Comparison of ENCODE assay signal across 23 cellular contexts in genomic region chr5:169893010-169893409, GRCh38.
DNase-seq lines count a peak whose midpoint lies in the region; ATAC-seq and TF ChIP-seq lines count a peak whose summit lies in the region.
"Had no signal": no experiment of that assay in that cellular context is flagged by ENCODE, and none has a peak within 500 bp of the region (broad histone marks: within the 10 kb centered on the region; RNA-seq: fewer than 3 reads in every experiment).

No MANE protein-coding gene starts in this region.

- H3K4me3 ChIP-seq in Karpas-422 (ENCODE audit: low read length) (no peak overlapping the region), RWPE2 (ENCODE audit: severe bottlenecking) (no peak overlapping the region), neutrophil (ENCODE audit: low read depth in 1 of 2, low read length in 1 of 2) (no peak overlapping the region), uterus (no peak overlapping the region)
- H3K4me3 ChIP-seq: GM12878, left lung, tibial artery had no signal

- no peaks in the 10 kb centered on the region for H4K20me1 ChIP-seq in Karpas-422 (ENCODE audit: insufficient read depth, low read depth, low read length)

- no peak overlapping the region for H2AFZ ChIP-seq in Karpas-422 (ENCODE audit: low read length)

- ATAC-seq in RWPE2 (ENCODE audit: low read depth) (peak; percentile 19; the same call in 1 of the 3 replicates), HG02798 (IDR thresholded peaks at IDR 0.05; ENCODE audit: poor library complexity, unreplicated experiment) (no peak)
- ATAC-seq: activated naive CD4-positive, alpha-beta T cell treated with anti-CD3 and anti-CD28 coated beads, Interleukin-2, amount 50 U/mL, for 72 hours; CD8-positive, alpha-beta T cell; GM12878; left lung; Right ventricle myocardium inferior had no signal

- no peak for TF ChIP-seq POLR2A in uterus (IDR thresholded peaks at IDR 0.05)

- no peaks in the 10 kb centered on the region for H3K27me3 ChIP-seq in Karpas-422 (ENCODE audit: low read length)
- no peaks in the 10 kb centered on the region for H3K27me3 ChIP-seq in RWPE2 (ENCODE audit: insufficient read depth, poor library complexity, severe bottlenecking)
- H3K27me3 ChIP-seq in neutrophil, result no peaks in the 10 kb centered on the region
- H3K27me3 ChIP-seq in uterus, result no peaks in the 10 kb centered on the region
- H3K27me3 ChIP-seq: left lung had no signal

- peak; percentile 74 for DNase-seq in EL
- no peak for DNase-seq in Karpas-422
- no peak for DNase-seq in RWPE2 (ENCODE audit: low spot score)
- DNase-seq in uterus, result no peak
- DNase-seq in NCI-H1417 (lab: John Stamatoyannopoulos, UW), result no peak
- DNase-seq: activated CD4-positive, CD25-positive, alpha-beta regulatory T cell treated with anti-CD3 and anti-CD28 coated beads, Interleukin-2, amount 50 U/mL, for 72 hours; AML-193; aorta; caudate nucleus; CD8-positive, alpha-beta T cell; left lung; midbrain; NCI-H1417 treated with DMSO at 0.1 percent for 48 hours; NCI-H2107; NCI-H524 treated with DMSO at 0.1 percent for 48 hours; nephron progenitor cell; tibial artery had no signal

- no peak overlapping the region for H3K9ac ChIP-seq in Karpas-422 (ENCODE audit: low read length)
- H3K9ac ChIP-seq: KMS-11 had no signal

- no peak for TF ChIP-seq CTCF in RWPE2 (IDR thresholded peaks at IDR 0.05; ENCODE audit: poor library complexity, severe bottlenecking)
- TF ChIP-seq CTCF in neutrophil (IDR thresholded peaks at IDR 0.05), result no peak
- TF ChIP-seq CTCF in uterus (IDR thresholded peaks at IDR 0.05), result no peak

- H3K79me2 ChIP-seq in Karpas-422 (ENCODE audit: low read length), result peaks cover 32% of the 10 kb centered on the region

- intact Hi-C loops in uterus (cut with DNase I; ENCODE audit: low total_unique reads), result no loop called here

- H3K9me3 ChIP-seq in Karpas-422 (ENCODE audit: low read length) (no peaks in the 10 kb centered on the region), RWPE2 (ENCODE audit: severe bottlenecking) (no peaks in the 10 kb centered on the region), neutrophil (no peaks in the 10 kb centered on the region), uterus (no peaks in the 10 kb centered on the region)
- H3K9me3 ChIP-seq: left lung, tibial artery had no signal

- no peak overlapping the region for H3K4me2 ChIP-seq in Karpas-422 (ENCODE audit: low read depth, low read length, poor library complexity, severe bottlenecking)
- H3K4me2 ChIP-seq: KMS-11 had no signal

- H3K36me3 ChIP-seq in Karpas-422 (ENCODE audit: insufficient read depth, low read length) (no peaks in the 10 kb centered on the region), RWPE2 (ENCODE audit: low read depth) (no peaks in the 10 kb centered on the region), neutrophil (peaks cover 14% of the 10 kb centered on the region), uterus (no peaks in the 10 kb centered on the region)
- H3K36me3 ChIP-seq: left lung, tibial artery had no signal

- H3K9me2 ChIP-seq in Karpas-422 (replicated peaks; ENCODE audit: insufficient read depth, low read length), result no peaks in the 10 kb centered on the region

- H3K27ac ChIP-seq in Karpas-422 (ENCODE audit: low read length) (0 out of 2 replicates have a peak overlapping the region, but pooled peaks have one; percentile 6), RWPE2 (ENCODE audit: poor library complexity, severe bottlenecking) (no peak overlapping the region), neutrophil (peak overlapping the region; percentile 53), uterus (no peak overlapping the region)
- H3K27ac ChIP-seq: KMS-11, left lung, tibial artery had no signal

- peaks cover 16% of the 10 kb centered on the region for H3K4me1 ChIP-seq in Karpas-422 (ENCODE audit: low read length)
- no peaks in the 10 kb centered on the region for H3K4me1 ChIP-seq in RWPE2 (ENCODE audit: insufficient read depth, poor library complexity, severe bottlenecking)
- H3K4me1 ChIP-seq in neutrophil (ENCODE audit: control insufficient read depth in 1 of 2, insufficient read depth in 1 of 2, low read depth in 1 of 2, low read length in 1 of 2), result no peaks in the 10 kb centered on the region
- H3K4me1 ChIP-seq in uterus, result no peaks in the 10 kb centered on the region
- H3K4me1 ChIP-seq: left lung, tibial artery had no signal

Comparison
In these comparisons a context has a peak if more than half of its experiments do, and no peak if none do; other contexts are left out.
1. H3K27ac ChIP-seq: peak in Karpas-422 (single experiment) and neutrophil (single experiment); none in RWPE2 (single experiment) and uterus (0 of 2).